ENCODE assay signal across 1 cellular context in the genomic region with DNA sequence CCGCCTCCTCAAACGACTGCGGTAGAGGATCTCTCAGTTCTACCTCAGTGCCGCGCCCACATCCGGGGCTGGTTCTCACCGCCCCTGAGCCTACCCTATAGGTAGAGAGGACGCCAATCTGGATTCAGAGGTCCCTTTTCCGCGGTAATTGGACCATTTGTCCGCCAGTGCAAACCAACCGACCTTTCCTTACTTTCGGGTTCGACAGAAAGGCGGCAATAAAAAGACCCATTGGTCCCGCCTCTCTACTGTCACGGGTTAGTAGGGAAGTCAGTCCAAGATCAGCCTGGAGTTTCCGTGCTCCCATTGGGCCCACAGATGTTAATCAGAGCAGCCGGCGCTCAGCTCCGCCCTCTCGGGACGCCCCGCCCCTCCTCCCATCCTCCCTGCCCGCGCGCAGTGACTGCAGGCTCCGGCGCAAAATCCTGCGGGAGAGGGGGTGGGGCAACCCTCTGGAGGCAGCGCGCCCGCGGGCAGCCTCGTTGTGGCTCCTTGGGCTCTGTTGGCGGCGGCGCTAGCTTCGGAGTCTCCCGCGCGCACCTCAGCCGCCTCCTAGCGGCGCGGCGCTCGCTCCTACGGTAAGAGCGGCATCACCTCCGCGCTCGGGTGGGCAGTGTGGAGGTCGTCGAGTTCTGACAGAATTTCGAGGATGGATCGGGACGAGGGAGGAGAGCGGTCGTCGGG.
TF ChIP-seq lines count a peak whose summit lies in the region.

Gene PHTF2 (plus strand): TSS at position 380 of the 684 bp plus-strand sequence.
Gene TMEM60 (minus strand): TSS at position 41 of the 684 bp plus-strand sequence. CDS start 4,061 bp downstream, outside the sequence.

TF ChIP-seq in WTC11, 78 proteins besides CTCF, POLR2A, EP300 and RAD21 (continued from another document):
- TF ChIP-seq, protein P1, sequence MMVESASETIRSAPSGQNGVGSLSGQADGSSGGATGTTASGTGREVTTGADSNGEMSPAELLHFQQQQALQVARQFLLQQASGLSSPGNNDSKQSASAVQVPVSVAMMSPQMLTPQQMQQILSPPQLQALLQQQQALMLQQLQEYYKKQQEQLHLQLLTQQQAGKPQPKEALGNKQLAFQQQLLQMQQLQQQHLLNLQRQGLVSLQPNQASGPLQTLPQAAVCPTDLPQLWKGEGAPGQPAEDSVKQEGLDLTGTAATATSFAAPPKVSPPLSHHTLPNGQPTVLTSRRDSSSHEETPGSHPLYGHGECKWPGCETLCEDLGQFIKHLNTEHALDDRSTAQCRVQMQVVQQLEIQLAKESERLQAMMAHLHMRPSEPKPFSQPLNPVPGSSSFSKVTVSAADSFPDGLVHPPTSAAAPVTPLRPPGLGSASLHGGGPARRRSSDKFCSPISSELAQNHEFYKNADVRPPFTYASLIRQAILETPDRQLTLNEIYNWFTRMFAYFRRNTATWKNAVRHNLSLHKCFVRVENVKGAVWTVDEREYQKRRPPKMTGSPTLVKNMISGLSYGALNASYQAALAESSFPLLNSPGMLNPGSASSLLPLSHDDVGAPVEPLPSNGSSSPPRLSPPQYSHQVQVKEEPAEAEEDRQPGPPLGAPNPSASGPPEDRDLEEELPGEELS (CRISPR knock-in tag; IDR thresholded peaks at IDR 0.05) = peak; percentile 71; the same call in 1 of the 2 replicates
- TF ChIP-seq GTF2I (CRISPR knock-in tag; conservative IDR thresholded peaks at IDR 0.05) = no peak
- no peak for TF ChIP-seq RORB (CRISPR knock-in tag; IDR thresholded peaks at IDR 0.05)
- no peak for TF ChIP-seq NR1H2 (CRISPR knock-in tag; IDR thresholded peaks at IDR 0.05)
- peak; percentile 90 for TF ChIP-seq TP53 (CRISPR knock-in tag; IDR thresholded peaks at IDR 0.05)
- TF ChIP-seq MYBL2 (CRISPR knock-in tag; IDR thresholded peaks at IDR 0.05) = peak; percentile 86; the same call in 1 of the 2 replicates
- peak; percentile 88 for TF ChIP-seq ZNF281 (CRISPR knock-in tag; IDR thresholded peaks at IDR 0.05)
- no peak for TF ChIP-seq RELA (CRISPR knock-in tag; IDR thresholded peaks at IDR 0.05; ENCODE audit: borderline replicate concordance)
- TF ChIP-seq NFYB (CRISPR knock-in tag; conservative IDR thresholded peaks at IDR 0.05; ENCODE audit: low read depth) = peak; percentile 95
- 0 out of 2 replicates have a peak, but pooled peaks have one; percentile 11 for TF ChIP-seq NFE2L1 (CRISPR knock-in tag; IDR thresholded peaks at IDR 0.05)
